8 cellular contexts compared by ENCODE assay signal in the genomic region with DNA sequence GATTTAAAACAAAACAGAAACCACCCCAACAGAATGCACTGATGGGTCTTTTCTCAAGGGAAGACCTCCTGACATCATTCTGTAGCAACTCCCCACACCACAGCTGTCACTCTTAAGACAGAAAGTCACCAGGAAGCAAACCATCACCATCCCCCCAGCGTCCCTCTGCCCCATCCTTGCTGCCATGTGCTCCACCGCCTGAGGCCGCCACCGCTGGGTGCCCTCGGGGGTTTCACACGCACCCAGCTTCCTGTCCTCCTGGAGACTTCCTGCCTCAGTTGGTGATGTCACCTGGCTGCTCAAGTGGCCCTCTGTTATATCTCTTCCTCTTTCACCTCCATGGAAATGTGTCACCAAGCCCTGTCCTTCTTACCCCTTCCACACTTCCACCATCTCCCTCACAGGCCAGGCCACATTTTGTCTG.
DNase-seq lines count a peak whose midpoint lies in the region; ATAC-seq and TF ChIP-seq lines count a peak whose summit lies in the region.

No MANE protein-coding gene starts in this region.

- TF ChIP-seq CTCF in activated B cell treated with CpG ODN at 0.5 μM for 24 hours (IDR thresholded peaks at IDR 0.05): no peak

- peaks cover 75% of the 10 kb centered on the region for H3K4me1 Mint-ChIP-seq in activated B cell treated with CpG ODN at 0.5 μM for 24 hours
- H3K4me1 Mint-ChIP-seq in effector memory CD8-positive, alpha-beta T cell (ENCODE audit: low read depth in 2 of 2): peaks cover 64% of the 10 kb centered on the region in 2 donors

- H3K27ac Mint-ChIP-seq in activated B cell treated with CpG ODN at 0.5 μM for 24 hours: peak overlapping the region; percentile 98
- peak overlapping the region; percentile 92 to 93 for H3K27ac Mint-ChIP-seq in effector memory CD8-positive, alpha-beta T cell

- peaks cover 76% of the 10 kb centered on the region for H3K36me3 Mint-ChIP-seq in activated B cell treated with CpG ODN at 0.5 μM for 24 hours (ENCODE audit: low read depth)
- H3K36me3 Mint-ChIP-seq in effector memory CD8-positive, alpha-beta T cell (ENCODE audit: insufficient read depth): peaks cover 97% of the 10 kb centered on the region

- no peaks in the 10 kb centered on the region for H3K9me3 Mint-ChIP-seq in activated B cell treated with CpG ODN at 0.5 μM for 24 hours
- H3K9me3 Mint-ChIP-seq in effector memory CD8-positive, alpha-beta T cell: no peaks in the 10 kb centered on the region

- H3K4me3 Mint-ChIP-seq in activated B cell treated with CpG ODN at 0.5 μM for 24 hours: peak overlapping the region; percentile 81
- peak overlapping the region; percentile 61 to 83 for H3K4me3 Mint-ChIP-seq in effector memory CD8-positive, alpha-beta T cell

- intact Hi-C loops in activated B cell treated with CpG ODN at 0.5 μM for 24 hours (cut with micrococcal nuclease): loop anchor here (1.0 to 5.0 kb wide), 7 partner anchors 8 to 919 kb away; partner anchors contain the start of genes CALM1, PPP4R3A and RPS6KA5
- intact Hi-C loops in posterior vena cava (cut with DNase I): no loop called here

- DNase-seq in activated B cell treated with CpG ODN at 0.5 μM for 24 hours (peak; percentile 78), COLO829 (ENCODE audit: low spot score) (no peak), posterior vena cava (ENCODE audit: low spot score) (no peak), NCI-H226 (no peak)
- peak; percentile 84 to 86 (median 86) for DNase-seq in effector memory CD8-positive, alpha-beta T cell
- peak; percentile 89 for DNase-seq in stimulated activated naive CD8-positive, alpha-beta T cell treated with anti-CD3 and anti-CD28 coated beads, Interleukin-15, Interleukin-2, amounts not matched to agents 100 U/mL and 50 U/mL, for 24 hours

- POLR2A ChIA-PET in activated B cell treated with CpG ODN at 0.5 μM for 24 hours (lab: Charles Lee): interaction anchor here (0.5 to 1.6 kb wide), 21 partner anchors 9 to 804 kb away, joined by 3 to 29 read pairs (median 4); partner anchors contain the start of genes CCDC88C, GPR68, PPP4R3A and TRIP11

- CTCF ChIA-PET in activated B cell treated with CpG ODN at 0.5 μM for 24 hours (lab: Charles Lee): interaction anchor here (0.8 to 2.7 kb wide), 4 partner anchors 35 to 112 kb away, joined by 3 to 14 read pairs (median 4); partner anchors contain the start of gene CCDC88C

- ATAC-seq in GM19035 (IDR thresholded peaks at IDR 0.05; ENCODE audit: unreplicated experiment): peak; percentile 80
- ATAC-seq in HG03159 (IDR thresholded peaks at IDR 0.05; ENCODE audit: unreplicated experiment): peak; percentile 89
- ATAC-seq in activated B cell treated with CpG ODN at 0.5 μM for 24 hours (ENCODE audit: low read depth): peak; percentile 84
- peak; percentile 79 for ATAC-seq in effector memory CD8-positive, alpha-beta T cell (replicated peaks)
- peak; percentile 75 for ATAC-seq in stimulated activated naive CD8-positive, alpha-beta T cell treated with anti-CD3 and anti-CD28 coated beads, Interleukin-15, Interleukin-2, amounts not matched to agents 100 U/mL and 50 U/mL, for 24 hours

- no peaks in the 10 kb centered on the region for H3K27me3 Mint-ChIP-seq in activated B cell treated with CpG ODN at 0.5 μM for 24 hours
- H3K27me3 Mint-ChIP-seq in effector memory CD8-positive, alpha-beta T cell: no peaks in the 10 kb centered on the region

Comparison
In these comparisons a context has a peak if more than half of its experiments do, and no peak if none do; other contexts are left out.
1. DNase-seq: peak in activated B cell treated with CpG ODN at 0.5 μM for 24 hours (single experiment), effector memory CD8-positive, alpha-beta T cell (3 of 3) and stimulated activated naive CD8-positive, alpha-beta T cell treated with anti-CD3 and anti-CD28 coated beads, Interleukin-15, Interleukin-2, amounts not matched to agents 100 U/mL and 50 U/mL, for 24 hours (single experiment); none in COLO829 (single experiment), posterior vena cava (single experiment) and NCI-H226 (single experiment).
2. Peak in every context shown above with its lines, with median percentiles within 50 percentile points of each other: ATAC-seq.